Comparison of ENCODE assay signal across 9 cellular contexts in genomic region chr10:110354322-110354766, GRCh38. TPM values are rescaled to one million over a fixed set of nuclear protein-coding genes. Genes with fewer than 3 reads are reported as not detected.
DNase-seq lines count a peak whose midpoint lies in the region; ATAC-seq, FAIRE-seq and TF ChIP-seq lines count a peak whose summit lies in the region.
"Had no signal": no experiment of that assay in that cellular context is flagged by ENCODE, and none has a peak within 500 bp of the region (broad histone marks: within the 10 kb centered on the region; RNA-seq: fewer than 3 reads in every experiment).

No MANE protein-coding gene starts in this region.

- no peaks in the 10 kb centered on the region for H3K36me3 Mint-ChIP-seq in CD8-positive, alpha-beta T cell
- H3K36me3 Mint-ChIP-seq in activated CD4-positive, alpha-beta T cell treated with anti-CD3 and anti-CD28 coated beads, Interleukin-2, amount 10 ng/mL, durations not matched to agents 7 days and 5 days (ENCODE audit: low read depth), result no peaks in the 10 kb centered on the region
- H3K36me3 Mint-ChIP-seq: activated naive CD8-positive, alpha-beta T cell had no signal

- POLR2A ChIA-PET in CD8-positive, alpha-beta T cell (lab: Charles Lee), result interaction anchor here (0.5 to 1.5 kb wide), 4 partner anchors 26 to 145 kb away, joined by 3 read pairs; no protein-coding TSS in a partner anchor
- POLR2A ChIA-PET in activated CD4-positive, alpha-beta T cell treated with anti-CD3 and anti-CD28 coated beads, Interleukin-2, amount 10 ng/mL, durations not matched to agents 7 days and 5 days (lab: Charles Lee), result interaction anchor here (0.6 kb wide), 1 partner anchor 18 kb away, joined by 7 read pairs; no protein-coding TSS in a partner anchor

- intact Hi-C loops in CD8-positive, alpha-beta T cell (cut with DNase I, micrococcal nuclease), result loop anchor here (1.0 to 5.0 kb wide), 6 partner anchors 42 to 193 kb away; partner anchors contain the start of gene DUSP5 (in 1 of the 2)

- peaks cover 48% of the 10 kb centered on the region for H3K4me1 Mint-ChIP-seq in CD8-positive, alpha-beta T cell (ENCODE audit: low read depth)
- H3K4me1 Mint-ChIP-seq in activated CD4-positive, alpha-beta T cell treated with anti-CD3 and anti-CD28 coated beads, Interleukin-2, amount 10 ng/mL, durations not matched to agents 7 days and 5 days, result peaks cover 58% of the 10 kb centered on the region

- H3K4me3 Mint-ChIP-seq in CD8-positive, alpha-beta T cell, result no peak overlapping the region
- H3K4me3 Mint-ChIP-seq in activated CD4-positive, alpha-beta T cell treated with anti-CD3 and anti-CD28 coated beads, Interleukin-2, amount 10 ng/mL, durations not matched to agents 7 days and 5 days, result peak overlapping the region; percentile 8
- H3K4me3 Mint-ChIP-seq: activated naive CD8-positive, alpha-beta T cell had no signal

- FAIRE-seq in urothelium cell line (lab: Jason Lieb, UNC), result no peak

- no peaks in the 10 kb centered on the region for H3K9me3 ChIP-seq in CD8-positive, alpha-beta T cell (ENCODE audit: low read length)

- H3K4me3 ChIP-seq in CD8-positive, alpha-beta T cell (ENCODE audit: low read depth, low read length), result no peak overlapping the region

- peaks cover 9% of the 10 kb centered on the region for H3K4me1 ChIP-seq in CD8-positive, alpha-beta T cell (ENCODE audit: insufficient read depth, low read length)

- no peaks in the 10 kb centered on the region for H3K27me3 ChIP-seq in CD8-positive, alpha-beta T cell (ENCODE audit: insufficient read depth, low read length)

- DNase-seq in CD8-positive, alpha-beta T cell, result peak; percentile 54 to 83 (median 74)
- DNase-seq in NCI-H446 (lab: John Stamatoyannopoulos, UW) (peak; percentile 14 to 84), ecto neural progenitor cell (ENCODE audit: low spot score) (peak; percentile 84), medulla oblongata (ENCODE audit: extremely low spot score) (peak; percentile 81), urothelium cell line (ENCODE audit: low spot score) (no peak)
- DNase-seq in activated CD4-positive, alpha-beta T cell treated with anti-CD3 and anti-CD28 coated beads, Interleukin-2, amount 10 ng/mL, durations not matched to agents 7 days and 5 days, result peak; percentile 82
- peak; percentile 64 for DNase-seq in stimulated activated CD8-positive, alpha-beta memory T cell treated with anti-CD3 and anti-CD28 coated beads, Interleukin-15, amount 100 ng/mL, for 1 hour (ENCODE audit: low read depth)

- H3K9me3 Mint-ChIP-seq in CD8-positive, alpha-beta T cell, result no peaks in the 10 kb centered on the region
- H3K9me3 Mint-ChIP-seq in activated CD4-positive, alpha-beta T cell treated with anti-CD3 and anti-CD28 coated beads, Interleukin-2, amount 10 ng/mL, durations not matched to agents 7 days and 5 days, result no peaks in the 10 kb centered on the region

- H3K27me3 Mint-ChIP-seq in CD8-positive, alpha-beta T cell (ENCODE audit: low read depth), result no peaks in the 10 kb centered on the region
- peaks cover 3% of the 10 kb centered on the region for H3K27me3 Mint-ChIP-seq in activated CD4-positive, alpha-beta T cell treated with anti-CD3 and anti-CD28 coated beads, Interleukin-2, amount 10 ng/mL, durations not matched to agents 7 days and 5 days
- H3K27me3 Mint-ChIP-seq: activated naive CD8-positive, alpha-beta T cell had no signal

- no peak overlapping the region for H3K27ac ChIP-seq in CD8-positive, alpha-beta T cell (ENCODE audit: low read depth, low read length)

- H3K36me3 ChIP-seq in CD8-positive, alpha-beta T cell (ENCODE audit: insufficient read depth, low read length), result no peaks in the 10 kb centered on the region

- ATAC-seq in CD8-positive, alpha-beta T cell, result no peak
- ATAC-seq in GM21723 (IDR thresholded peaks at IDR 0.05; ENCODE audit: unreplicated experiment), result peak; percentile 24

- CTCF ChIA-PET in CD8-positive, alpha-beta T cell (lab: Charles Lee), result interaction anchor here (0.6 to 6.2 kb wide), 20 partner anchors 9 to 231 kb away, joined by 3 to 88 read pairs (median 3); partner anchors contain the start of gene SMNDC1
- CTCF ChIA-PET in activated CD4-positive, alpha-beta T cell treated with anti-CD3 and anti-CD28 coated beads, Interleukin-2, amount 10 ng/mL, durations not matched to agents 7 days and 5 days (lab: Charles Lee), result interaction anchor here (0.6 to 6.1 kb wide), 40 partner anchors 9 to 232 kb away, joined by 3 to 88 read pairs (median 5); partner anchors contain the start of gene SMNDC1

- H3K27ac Mint-ChIP-seq in CD8-positive, alpha-beta T cell, result no peak overlapping the region
- peak overlapping the region; percentile 76 for H3K27ac Mint-ChIP-seq in activated CD4-positive, alpha-beta T cell treated with anti-CD3 and anti-CD28 coated beads, Interleukin-2, amount 10 ng/mL, durations not matched to agents 7 days and 5 days
- H3K27ac Mint-ChIP-seq: activated naive CD8-positive, alpha-beta T cell had no signal

- TF ChIP-seq CTCF in CD8-positive, alpha-beta T cell (IDR thresholded peaks at IDR 0.05), result peak; percentile 63

RNA-seq across cellular contexts. Expression of gene SMNDC1, which starts 49.6 kb away (rescaled TPM):
- total RNA-seq in CD8-positive, alpha-beta T cell, result 10 to 100 TPM; 43.3 to 44.8 TPM
- total RNA-seq in activated CD4-positive, alpha-beta T cell treated with anti-CD3 and anti-CD28 coated beads, Interleukin-2, amount 10 ng/mL, durations not matched to agents 7 days and 5 days, result 10 to 100 TPM; 36.3 to 44.2 TPM
